In genomic region chr11:1180947-1181391, GRCh38 we compare ENCODE assay signal across 33 cellular contexts. TPM values are rescaled to one million over a fixed set of nuclear protein-coding genes. Genes with fewer than 3 reads are reported as not detected.
"Had no signal": no experiment of that assay in that cellular context is flagged by ENCODE, and none has a peak within 500 bp of the region (broad histone marks: within the 10 kb centered on the region; RNA-seq: fewer than 3 reads in every experiment).

No MANE protein-coding gene starts in this region.

- H3K4me3 ChIP-seq: ascending aorta, cardiac muscle cell had no signal

- H3K9me3 ChIP-seq: ascending aorta had no signal

- FAIRE-seq: bronchial epithelial cell, TTC549 had no signal

- H3K27me3 ChIP-seq: ascending aorta, cardiac muscle cell had no signal

- ATAC-seq: activated CD4-positive, alpha-beta T cell treated with anti-CD3 and anti-CD28 coated beads for 36 hours; activated CD4-positive, CD25-positive, alpha-beta regulatory T cell treated with anti-CD3 and anti-CD28 coated beads, Interleukin-2, amount 50 U/mL, for 24 hours; activated CD8-positive, alpha-beta memory T cell treated with anti-CD3 and anti-CD28 coated beads, Interleukin-2, amount 10 ng/mL, durations not matched to agents 7 days and 5 days; activated CD8-positive, alpha-beta T cell treated with anti-CD3 and anti-CD28 coated beads, Interleukin-2, amount 10 ng/mL, durations not matched to agents 7 days and 5 days; activated naive CD8-positive, alpha-beta T cell treated with anti-CD3 and anti-CD28 coated beads, Interleukin-2, amount 50 U/mL, for 24 hours; WTC11 had no signal

- H3K36me3 ChIP-seq: ascending aorta, cardiac muscle cell, WERI-Rb-1 had no signal

- DNase-seq: activated CD4-positive, alpha-beta memory T cell treated with anti-CD3 and anti-CD28 coated beads, Interleukin-2, amount 10 ng/mL, durations not matched to agents 7 days and 5 days; activated CD4-positive, alpha-beta T cell treated with anti-CD3 and anti-CD28 coated beads for 1 hour; activated CD4-positive, alpha-beta T cell treated with anti-CD3 and anti-CD28 coated beads for 36 hours; activated CD4-positive, alpha-beta T cell treated with anti-CD3 and anti-CD28 coated beads for 48 hours; activated CD4-positive, alpha-beta T cell treated with anti-CD3 and anti-CD28 coated beads, Interleukin-2, amount 10 ng/mL, durations not matched to agents 7 days and 5 days; activated CD4-positive, alpha-beta T cell treated with anti-CD3 and anti-CD28 coated beads, Interleukin-2, amount 50 U/mL, for 48 hours; activated CD4-positive, CD25-positive, alpha-beta regulatory T cell; activated CD8-positive, alpha-beta memory T cell treated with anti-CD3 and anti-CD28 coated beads for 24 hours; activated CD8-positive, alpha-beta memory T cell treated with anti-CD3 and anti-CD28 coated beads, Interleukin-2, amount 10 ng/mL, durations not matched to agents 7 days and 5 days; activated CD8-positive, alpha-beta memory T cell treated with anti-CD3 and anti-CD28 coated beads, Interleukin-2, amount 50 U/mL, for 48 hours; activated CD8-positive, alpha-beta T cell treated with anti-CD3 and anti-CD28 coated beads, Interleukin-2, amount 10 ng/mL, durations not matched to agents 7 days and 5 days; activated effector memory CD4-positive, alpha-beta T cell treated with Interleukin-2 at 50 U/mL for 16 hours; activated gamma-delta T cell; activated naive CD4-positive, alpha-beta T cell treated with anti-CD3 and anti-CD28 coated beads, Interleukin-2, amount 10 ng/mL, durations not matched to agents 7 days and 5 days; activated naive CD4-positive, alpha-beta T cell treated with Interleukin-2 at 50 U/mL for 16 hours; activated naive CD8-positive, alpha-beta T cell treated with anti-CD3 and anti-CD28 coated beads, Interleukin-2, amount 10 ng/mL, durations not matched to agents 7 days and 5 days; activated naive CD8-positive, alpha-beta T cell treated with anti-CD3 and anti-CD28 coated beads, Interleukin-2, amount 50 U/mL, for 24 hours; activated T-cell treated with anti-CD3 and anti-CD28 coated beads, Interleukin-2, amount 50 U/mL, for 24 hours; activated T-cell treated with anti-CD3 and anti-CD28 coated beads, Interleukin-2, amount 50 U/mL, for 48 hours; amygdala; anterior cingulate cortex; central memory CD4-positive, alpha-beta T cell; T-helper 1 cell; T-helper 2 cell; T-helper 9 cell; WERI-Rb-1 had no signal

- H3K4me1 ChIP-seq: ascending aorta had no signal

- H3K27ac ChIP-seq: ascending aorta, cardiac muscle cell, WERI-Rb-1 had no signal

RNA-seq across cellular contexts. Expression of gene MUC5AC, which starts 23.2 kb away (rescaled TPM):
- total RNA-seq: activated CD4-positive, alpha-beta memory T cell treated with anti-CD3 and anti-CD28 coated beads, Interleukin-2, amount 10 ng/mL, durations not matched to agents 7 days and 5 days; activated CD4-positive, alpha-beta T cell treated with anti-CD3 and anti-CD28 coated beads for 36 hours; activated CD4-positive, alpha-beta T cell treated with anti-CD3 and anti-CD28 coated beads, Interleukin-2, amount 10 ng/mL, durations not matched to agents 7 days and 5 days; activated CD8-positive, alpha-beta memory T cell treated with anti-CD3 and anti-CD28 coated beads, Interleukin-2, amount 10 ng/mL, durations not matched to agents 7 days and 5 days; activated CD8-positive, alpha-beta T cell treated with anti-CD3 and anti-CD28 coated beads, Interleukin-2, amount 10 ng/mL, durations not matched to agents 7 days and 5 days; activated naive CD8-positive, alpha-beta T cell treated with anti-CD3 and anti-CD28 coated beads, Interleukin-2, amount 10 ng/mL, durations not matched to agents 7 days and 5 days; activated T-helper 2 cell treated with anti-CD3 and anti-CD28 coated beads, Interferon-gamma antibody, Interleukin-2, Interleukin-4, amounts not matched to agents 10 μg/mL and 5 μg/mL and 100 μg/mL, durations not matched to agents 14 hours and 24 hours and 36 hours; cardiac muscle cell had no signal
- polyA plus RNA-seq: cardiac muscle cell had no signal

RNA-seq across cellular contexts. Expression of gene MUC5B, which starts 41.9 kb away (rescaled TPM):
- total RNA-seq: activated CD4-positive, alpha-beta memory T cell treated with anti-CD3 and anti-CD28 coated beads, Interleukin-2, amount 10 ng/mL, durations not matched to agents 7 days and 5 days; activated CD4-positive, alpha-beta T cell treated with anti-CD3 and anti-CD28 coated beads for 36 hours; activated CD4-positive, alpha-beta T cell treated with anti-CD3 and anti-CD28 coated beads, Interleukin-2, amount 10 ng/mL, durations not matched to agents 7 days and 5 days; activated CD8-positive, alpha-beta memory T cell treated with anti-CD3 and anti-CD28 coated beads, Interleukin-2, amount 10 ng/mL, durations not matched to agents 7 days and 5 days; activated CD8-positive, alpha-beta T cell treated with anti-CD3 and anti-CD28 coated beads, Interleukin-2, amount 10 ng/mL, durations not matched to agents 7 days and 5 days; activated naive CD8-positive, alpha-beta T cell treated with anti-CD3 and anti-CD28 coated beads, Interleukin-2, amount 10 ng/mL, durations not matched to agents 7 days and 5 days; activated T-helper 2 cell treated with anti-CD3 and anti-CD28 coated beads, Interferon-gamma antibody, Interleukin-2, Interleukin-4, amounts not matched to agents 10 μg/mL and 5 μg/mL and 100 μg/mL, durations not matched to agents 14 hours and 24 hours and 36 hours; bronchial epithelial cell; cardiac muscle cell had no signal
- polyA plus RNA-seq: cardiac muscle cell had no signal
